Comparison of ENCODE assay signal across 10 cellular contexts in the genomic region with DNA sequence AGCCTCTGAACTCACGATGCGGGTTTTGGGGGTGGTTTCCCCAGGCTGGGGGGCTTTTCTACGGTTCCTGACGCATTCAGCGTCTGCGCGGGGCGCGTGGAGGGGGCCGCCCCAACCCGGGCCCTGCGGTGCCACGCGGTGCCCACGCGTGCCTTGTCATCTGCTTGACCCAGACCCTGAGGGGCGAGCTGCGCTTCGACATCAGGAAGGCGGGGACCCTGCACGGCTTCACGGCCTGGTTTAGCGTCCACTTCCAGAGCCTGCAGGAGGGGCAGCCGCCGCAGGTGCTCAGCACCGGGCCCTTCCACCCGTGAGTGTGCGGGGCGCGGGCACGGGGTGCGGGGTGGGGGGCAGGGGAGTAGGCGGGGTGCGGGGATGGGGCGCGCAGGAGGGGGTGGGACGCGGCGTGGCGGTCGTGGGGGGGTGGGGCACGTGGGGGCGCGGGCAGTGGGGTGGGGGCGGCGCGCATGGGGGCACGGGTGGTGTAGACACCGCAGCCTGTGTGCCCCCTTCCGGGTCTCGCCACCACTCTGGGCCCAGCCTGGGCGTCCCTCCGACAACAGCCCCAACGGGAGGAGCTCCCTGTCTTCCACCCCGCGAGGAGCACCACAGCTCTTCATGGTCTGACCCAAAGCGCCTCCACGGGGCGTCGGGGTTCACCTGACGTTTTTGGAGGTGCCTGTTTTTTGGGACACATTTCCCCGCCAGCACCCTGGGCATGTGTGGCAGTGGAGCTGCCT. TPM values are rescaled to one million over a fixed set of nuclear protein-coding genes. Genes with fewer than 3 reads are reported as not detected.
DNase-seq lines count a peak whose midpoint lies in the region; ATAC-seq and TF ChIP-seq lines count a peak whose summit lies in the region.
"Had no signal": no experiment of that assay in that cellular context is flagged by ENCODE, and none has a peak within 500 bp of the region (broad histone marks: within the 10 kb centered on the region; RNA-seq: fewer than 3 reads in every experiment).

No MANE protein-coding gene starts in this region.

- no peaks in the 10 kb centered on the region for H3K27me3 Mint-ChIP-seq in activated CD4-positive, alpha-beta memory T cell treated with anti-CD3 and anti-CD28 coated beads for 36 hours
- no peaks in the 10 kb centered on the region for H3K27me3 Mint-ChIP-seq in activated CD4-positive, alpha-beta memory T cell treated with anti-CD3 and anti-CD28 coated beads, Interleukin-2, amount 10 ng/mL, durations not matched to agents 7 days and 5 days
- H3K27me3 Mint-ChIP-seq in memory B cell, result no peaks in the 10 kb centered on the region

- H3K36me3 ChIP-seq in thymus (ENCODE audit: control insufficient read depth, insufficient read depth), result peaks cover 6% of the 10 kb centered on the region

- POLR2A ChIA-PET in activated CD4-positive, alpha-beta memory T cell treated with anti-CD3 and anti-CD28 coated beads for 36 hours (lab: Charles Lee), result no interaction called here
- POLR2A ChIA-PET in activated CD4-positive, alpha-beta memory T cell treated with anti-CD3 and anti-CD28 coated beads, Interleukin-2, amount 10 ng/mL, durations not matched to agents 7 days and 5 days (lab: Charles Lee), result interaction anchor here (1.3 kb wide), 1 partner anchor 27 kb away, joined by 3 read pairs; a partner anchor contains a TSS
- POLR2A ChIA-PET in GM10248 (lab: Yijun Ruan, JAX), result no interaction called here

- CTCF ChIA-PET in activated CD4-positive, alpha-beta memory T cell treated with anti-CD3 and anti-CD28 coated beads for 36 hours (lab: Charles Lee), result interaction anchor here (0.7 to 1.2 kb wide), 6 partner anchors 8 to 103 kb away, joined by 3 to 7 read pairs (median 4); no protein-coding TSS in a partner anchor
- CTCF ChIA-PET in activated CD4-positive, alpha-beta memory T cell treated with anti-CD3 and anti-CD28 coated beads, Interleukin-2, amount 10 ng/mL, durations not matched to agents 7 days and 5 days (lab: Charles Lee), result interaction anchor here (0.6 to 0.7 kb wide), 2 partner anchors 457 to 997 kb away, joined by 3 read pairs; no protein-coding TSS in a partner anchor
- CTCF ChIA-PET in GM10248 (lab: Yijun Ruan, JAX), result interaction anchor here (0.7 to 1.7 kb wide), 12 partner anchors 8 to 106 kb away, joined by 3 to 8 read pairs (median 4); a partner anchor contains a TSS

- peak overlapping the region; percentile 33 for H3K27ac Mint-ChIP-seq in activated CD4-positive, alpha-beta memory T cell treated with anti-CD3 and anti-CD28 coated beads for 36 hours
- no peak overlapping the region for H3K27ac Mint-ChIP-seq in activated CD4-positive, alpha-beta memory T cell treated with anti-CD3 and anti-CD28 coated beads, Interleukin-2, amount 10 ng/mL, durations not matched to agents 7 days and 5 days
- H3K27ac Mint-ChIP-seq in memory B cell, result no peak overlapping the region

- H3K4me1 Mint-ChIP-seq in activated CD4-positive, alpha-beta memory T cell treated with anti-CD3 and anti-CD28 coated beads for 36 hours (ENCODE audit: low read depth), result peaks cover 11% of the 10 kb centered on the region
- H3K4me1 Mint-ChIP-seq in activated CD4-positive, alpha-beta memory T cell treated with anti-CD3 and anti-CD28 coated beads, Interleukin-2, amount 10 ng/mL, durations not matched to agents 7 days and 5 days, result peaks cover 12% of the 10 kb centered on the region
- no peaks in the 10 kb centered on the region for H3K4me1 Mint-ChIP-seq in memory B cell

- H3K4me3 ChIP-seq in choroid plexus epithelial cell (ENCODE audit: low read depth, low read length) (peak overlapping the region; percentile 39), thymus (ENCODE audit: low read length) (no peak overlapping the region)

- intact Hi-C loops in activated CD4-positive, alpha-beta memory T cell treated with anti-CD3 and anti-CD28 coated beads for 36 hours (cut with micrococcal nuclease), result no loop called here

- no peaks in the 10 kb centered on the region for H3K4me1 ChIP-seq in thymus (ENCODE audit: control insufficient read depth, insufficient read depth, low read length)

- H3K9me3 Mint-ChIP-seq in activated CD4-positive, alpha-beta memory T cell treated with anti-CD3 and anti-CD28 coated beads for 36 hours, result peaks cover 2% of the 10 kb centered on the region
- H3K9me3 Mint-ChIP-seq in activated CD4-positive, alpha-beta memory T cell treated with anti-CD3 and anti-CD28 coated beads, Interleukin-2, amount 10 ng/mL, durations not matched to agents 7 days and 5 days, result no peaks in the 10 kb centered on the region
- peaks cover 1% of the 10 kb centered on the region for H3K9me3 Mint-ChIP-seq in memory B cell

- ATAC-seq in memory B cell (ENCODE audit: low read depth) (peak; percentile 38), GM21825 (IDR thresholded peaks at IDR 0.05; ENCODE audit: unreplicated experiment) (no peak)

- peak overlapping the region; percentile 9 for H3K27ac ChIP-seq in thymus (ENCODE audit: low read depth)

- WGBS in thymus, result 91% methylated on average over 62 of the region's 62 CpGs

- no peak overlapping the region for H3K4me3 Mint-ChIP-seq in activated CD4-positive, alpha-beta memory T cell treated with anti-CD3 and anti-CD28 coated beads for 36 hours
- H3K4me3 Mint-ChIP-seq in activated CD4-positive, alpha-beta memory T cell treated with anti-CD3 and anti-CD28 coated beads, Interleukin-2, amount 10 ng/mL, durations not matched to agents 7 days and 5 days, result no peak overlapping the region
- H3K4me3 Mint-ChIP-seq in memory B cell, result no peak overlapping the region

- no peak for TF ChIP-seq CTCF in choroid plexus epithelial cell (conservative IDR thresholded peaks at IDR 0.05; ENCODE audit: low read depth, low read length)
- no peak for TF ChIP-seq CTCF in GM10248 (IDR thresholded peaks at IDR 0.05; ENCODE audit: control extremely low read depth, extremely low read depth, low read depth, missing control alignments)

- DNase-seq in activated CD4-positive, alpha-beta memory T cell treated with anti-CD3 and anti-CD28 coated beads for 36 hours, result no peak
- no peak for DNase-seq in activated CD4-positive, alpha-beta memory T cell treated with anti-CD3 and anti-CD28 coated beads, Interleukin-2, amount 10 ng/mL, durations not matched to agents 7 days and 5 days
- DNase-seq in choroid plexus epithelial cell (ENCODE audit: low read depth) (no peak), memory B cell (ENCODE audit: low spot score in 2 of 2) (no peak), GM10248 (ENCODE audit: extremely low spot score) (no peak)
- no peak for DNase-seq in stimulated activated CD8-positive, alpha-beta memory T cell treated with anti-CD3 and anti-CD28 coated beads, Interleukin-4, amount 100 ng/mL, for 48 hours
- DNase-seq: foreskin melanocyte, NCI-H524 treated with DMSO at 0.1 percent for 48 hours had no signal

- no peaks in the 10 kb centered on the region for H3K9me3 ChIP-seq in thymus (ENCODE audit: control insufficient read depth)

- no peaks in the 10 kb centered on the region for H3K27me3 ChIP-seq in thymus (ENCODE audit: control insufficient read depth, insufficient read depth)

- peaks cover 30% of the 10 kb centered on the region for H3K36me3 Mint-ChIP-seq in activated CD4-positive, alpha-beta memory T cell treated with anti-CD3 and anti-CD28 coated beads for 36 hours
- peaks cover 34% of the 10 kb centered on the region for H3K36me3 Mint-ChIP-seq in activated CD4-positive, alpha-beta memory T cell treated with anti-CD3 and anti-CD28 coated beads, Interleukin-2, amount 10 ng/mL, durations not matched to agents 7 days and 5 days (ENCODE audit: low read depth)
- peaks cover 34% of the 10 kb centered on the region for H3K36me3 Mint-ChIP-seq in memory B cell

RNA-seq across cellular contexts. Expression of a gene that starts 26.3 kb away (rescaled TPM):
- 10 to 100 TPM; 85.4 to 90.7 TPM for total RNA-seq in activated CD4-positive, alpha-beta memory T cell treated with anti-CD3 and anti-CD28 coated beads for 36 hours
- total RNA-seq in activated CD4-positive, alpha-beta memory T cell treated with anti-CD3 and anti-CD28 coated beads, Interleukin-2, amount 10 ng/mL, durations not matched to agents 7 days and 5 days, result 100 to 1,000 TPM in 1 of 2 experiments, 10 to 100 TPM in 1; 97.3 to 102 TPM
- polyA plus RNA-seq in thymus, result 98.8 TPM

RNA-seq across cellular contexts. Expression of a gene that starts 56.9 kb away (rescaled TPM):
- total RNA-seq in activated CD4-positive, alpha-beta memory T cell treated with anti-CD3 and anti-CD28 coated beads for 36 hours, result not detected
- not detected for total RNA-seq in activated CD4-positive, alpha-beta memory T cell treated with anti-CD3 and anti-CD28 coated beads, Interleukin-2, amount 10 ng/mL, durations not matched to agents 7 days and 5 days
- polyA plus RNA-seq in thymus, result 46.3 TPM
